ENCODE assay signal across 12 cellular contexts in the genomic region with DNA sequence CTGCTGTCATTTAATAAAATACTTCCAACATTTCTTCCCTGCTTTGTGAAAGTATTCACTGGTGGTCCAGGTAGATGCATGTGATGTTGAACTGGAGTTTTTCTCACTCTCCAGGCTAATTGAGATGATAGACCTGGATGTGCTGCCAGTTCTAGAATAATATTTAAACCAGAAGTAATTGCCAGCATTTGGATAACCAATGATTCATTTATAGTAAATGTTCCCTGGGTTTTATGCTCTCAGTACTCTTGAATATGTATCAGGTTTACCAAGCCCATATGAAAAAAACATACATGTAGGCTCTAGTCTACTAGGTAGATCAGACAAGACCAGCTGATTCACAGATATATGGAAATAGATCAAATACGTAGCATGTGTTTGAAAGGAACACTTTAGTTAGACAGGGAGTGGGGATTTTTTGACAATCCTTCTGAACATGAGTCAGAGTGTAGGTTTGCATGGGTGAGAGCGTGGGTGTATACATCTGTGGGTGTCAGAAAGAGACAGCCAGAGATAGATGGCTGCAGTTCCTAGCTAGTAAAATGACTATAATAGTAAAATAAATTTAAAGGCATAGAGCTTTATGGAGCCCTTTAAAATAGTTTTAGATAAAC.
A peak's percentile ranks its signal among the peaks of the same experiment; 100 is the strongest.
DNase-seq lines count a peak whose midpoint lies in the region; ATAC-seq and TF ChIP-seq lines count a peak whose summit lies in the region.
"Had no signal": no experiment of that assay in that cellular context is flagged by ENCODE, and none has a peak within 500 bp of the region (broad histone marks: within the 10 kb centered on the region; RNA-seq: fewer than 3 reads in every experiment).

No MANE protein-coding gene starts in this region.

- no peak for TF ChIP-seq CTCF in suprapubic skin (IDR thresholded peaks at IDR 0.05)

- no peak overlapping the region for H3K27ac ChIP-seq in suprapubic skin
- H3K27ac ChIP-seq: KMS-11 had no signal

- H3K4me1 ChIP-seq in suprapubic skin = peaks cover 12% of the 10 kb centered on the region

- no peak overlapping the region for H3K4me3 ChIP-seq in suprapubic skin

- H3K9me3 ChIP-seq in suprapubic skin = no peaks in the 10 kb centered on the region

- no peak for TF ChIP-seq POLR2A in suprapubic skin (IDR thresholded peaks at IDR 0.05)

- 73% methylated on average over 2 of the region's 2 CpGs for WGBS in suprapubic skin

- no peaks in the 10 kb centered on the region for H3K36me3 ChIP-seq in suprapubic skin

- TF ChIP-seq EP300 in suprapubic skin (IDR thresholded peaks at IDR 0.05) = no peak

- peak; percentile 50 for DNase-seq in activated CD8-positive, alpha-beta memory T cell treated with anti-CD3 and anti-CD28 coated beads, Interleukin-2, amount 50 U/mL, for 4 hours
- no peak for DNase-seq in activated CD8-positive, alpha-beta memory T cell treated with anti-CD3 and anti-CD28 coated beads for 24 hours
- peak; percentile 58 for DNase-seq in amniotic epithelial cell (ENCODE audit: low read depth)
- DNase-seq in stimulated activated CD4-positive, alpha-beta T cell treated with anti-CD3 and anti-CD28 coated beads, TNF-alpha, amount 100 ng/mL, for 24 hours (ENCODE audit: low read depth in 3 of 3) = peak; percentile 14 to 37 (median 19)
- DNase-seq in NCI-H2171 treated with DMSO at 0.1 percent for 48 hours (lab: John Stamatoyannopoulos, UW) = no peak
- DNase-seq in suprapubic skin (ENCODE audit: low spot score in 2 of 2) = no peak
- no peak for DNase-seq in NCI-H82 treated with DMSO at 0.1 percent for 48 hours (lab: John Stamatoyannopoulos, UW; ENCODE audit: unreplicated experiment)
- DNase-seq: H9, NCI-H82, T-helper 9 cell had no signal

- ATAC-seq in HG02885 (IDR thresholded peaks at IDR 0.05; ENCODE audit: poor library complexity, unreplicated experiment) = peak; percentile 75

- H3K27me3 ChIP-seq in suprapubic skin = no peaks in the 10 kb centered on the region

Comparison
In these comparisons a context has a peak if more than half of its experiments do, and no peak if none do; other contexts are left out.
1. DNase-seq: peak in activated CD8-positive, alpha-beta memory T cell treated with anti-CD3 and anti-CD28 coated beads, Interleukin-2, amount 50 U/mL, for 4 hours (single experiment), amniotic epithelial cell (single experiment) and stimulated activated CD4-positive, alpha-beta T cell treated with anti-CD3 and anti-CD28 coated beads, TNF-alpha, amount 100 ng/mL, for 24 hours (3 of 3); none in activated CD8-positive, alpha-beta memory T cell treated with anti-CD3 and anti-CD28 coated beads for 24 hours (single experiment), NCI-H2171 treated with DMSO at 0.1 percent for 48 hours (single experiment), suprapubic skin (0 of 2) and NCI-H82 treated with DMSO at 0.1 percent for 48 hours (single experiment).